In the genomic region with DNA sequence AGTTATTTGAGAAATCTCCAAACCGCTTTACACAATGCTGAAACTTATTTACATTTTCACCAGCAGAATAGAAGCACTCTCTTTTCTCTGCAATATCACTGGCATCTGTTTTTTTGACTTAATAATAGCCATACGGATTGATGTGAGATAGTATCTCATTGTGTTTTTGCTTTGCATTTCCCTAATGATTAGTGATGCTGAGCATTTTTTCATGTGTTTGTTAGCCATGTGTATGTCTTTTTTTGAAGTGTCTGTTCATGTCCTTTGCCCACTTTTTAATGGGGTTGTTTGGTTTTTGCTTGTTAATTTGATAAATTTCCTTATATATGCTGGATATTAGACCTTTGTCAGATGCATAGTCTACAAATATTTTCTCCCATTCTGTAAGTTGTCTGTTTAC, we compare ENCODE assay signal across 3 cellular contexts.
"Had no signal": no experiment of that assay in that cellular context is flagged by ENCODE, and none has a peak within 500 bp of the region (broad histone marks: within the 10 kb centered on the region; RNA-seq: fewer than 3 reads in every experiment).

No MANE protein-coding gene starts in this region.

- ATAC-seq: GM12878 had no signal

- DNase-seq: GDM1, GF-D8 had no signal
